ENCODE assay signal across 18 cellular contexts in the genomic region with DNA sequence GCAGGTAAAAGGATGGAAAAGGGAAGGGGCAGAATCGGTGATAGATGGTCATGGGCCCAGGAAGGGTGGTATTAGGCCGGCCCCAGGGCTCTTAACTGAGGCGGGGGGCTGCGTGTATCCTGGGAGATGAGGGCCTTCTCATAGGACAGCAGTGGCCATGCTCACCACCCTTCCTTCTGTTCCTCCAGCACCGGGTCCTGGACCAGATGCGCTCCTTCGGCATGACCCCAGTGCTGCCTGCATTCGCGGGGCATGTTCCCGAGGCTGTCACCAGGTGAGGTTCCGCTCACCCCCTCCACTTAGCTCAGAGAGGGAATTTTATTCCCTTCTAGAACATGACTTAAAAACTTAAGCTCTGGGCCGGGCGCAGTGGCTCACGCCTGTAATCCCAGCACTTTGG. TPM values are rescaled to one million over a fixed set of nuclear protein-coding genes. Genes with fewer than 3 reads are reported as not detected.
"Had no signal": no experiment of that assay in that cellular context is flagged by ENCODE, and none has a peak within 500 bp of the region (broad histone marks: within the 10 kb centered on the region; RNA-seq: fewer than 3 reads in every experiment).

No MANE protein-coding gene starts in this region.

- ATAC-seq: left lobe of liver; stimulated activated naive CD8-positive, alpha-beta T cell treated with anti-CD3 and anti-CD28 coated beads, Interleukin-15, Interleukin-2, amounts not matched to agents 100 U/mL and 50 U/mL, for 24 hours had no signal

- H3K9me3 ChIP-seq: ascending aorta, spleen, suprapubic skin had no signal

- H3K27me3 ChIP-seq: ascending aorta, spleen, suprapubic skin had no signal

- H3K9me3 Mint-ChIP-seq: type B pancreatic cell had no signal

- DNase-seq: activated CD4-positive, CD25-positive, alpha-beta regulatory T cell treated with anti-CD3 and anti-CD28 coated beads, Interleukin-2, amount 50 U/mL, for 72 hours; activated CD8-positive, alpha-beta memory T cell treated with anti-CD3 and anti-CD28 coated beads for 24 hours; activated CD8-positive, alpha-beta memory T cell treated with anti-CD3 and anti-CD28 coated beads, Interleukin-2, amount 50 U/mL, for 48 hours; activated effector memory CD4-positive, alpha-beta T cell treated with anti-CD3 and anti-CD28 coated beads, Interleukin-2, amount 50 U/mL, for 16 hours; activated naive CD4-positive, alpha-beta T cell treated with anti-CD3 and anti-CD28 coated beads, Interleukin-2, amount 50 U/mL, for 16 hours; activated T-cell treated with anti-CD3 and anti-CD28 coated beads, Interleukin-2, amount 50 U/mL, for 48 hours; cortex of kidney; erythroblast; foreskin melanocyte; midbrain; spleen; stimulated activated naive CD8-positive, alpha-beta T cell treated with anti-CD3 and anti-CD28 coated beads, Interleukin-15, Interleukin-2, amounts not matched to agents 100 U/mL and 50 U/mL, for 24 hours had no signal

- H3K27ac ChIP-seq: ascending aorta, parathyroid adenoma, suprapubic skin had no signal

- H3K27ac Mint-ChIP-seq: type B pancreatic cell had no signal

- H2AFZ ChIP-seq: parathyroid adenoma had no signal

- H3K27me3 Mint-ChIP-seq: type B pancreatic cell had no signal

- H3K4me3 ChIP-seq: ascending aorta, lung, spleen, suprapubic skin had no signal

- H3K9ac ChIP-seq: parathyroid adenoma had no signal

RNA-seq across cellular contexts. Expression of gene HSD17B1, which starts 14.2 kb away (rescaled TPM):
- total RNA-seq: ascending aorta had no signal
